27 cellular contexts compared by ENCODE assay signal in the genomic region with DNA sequence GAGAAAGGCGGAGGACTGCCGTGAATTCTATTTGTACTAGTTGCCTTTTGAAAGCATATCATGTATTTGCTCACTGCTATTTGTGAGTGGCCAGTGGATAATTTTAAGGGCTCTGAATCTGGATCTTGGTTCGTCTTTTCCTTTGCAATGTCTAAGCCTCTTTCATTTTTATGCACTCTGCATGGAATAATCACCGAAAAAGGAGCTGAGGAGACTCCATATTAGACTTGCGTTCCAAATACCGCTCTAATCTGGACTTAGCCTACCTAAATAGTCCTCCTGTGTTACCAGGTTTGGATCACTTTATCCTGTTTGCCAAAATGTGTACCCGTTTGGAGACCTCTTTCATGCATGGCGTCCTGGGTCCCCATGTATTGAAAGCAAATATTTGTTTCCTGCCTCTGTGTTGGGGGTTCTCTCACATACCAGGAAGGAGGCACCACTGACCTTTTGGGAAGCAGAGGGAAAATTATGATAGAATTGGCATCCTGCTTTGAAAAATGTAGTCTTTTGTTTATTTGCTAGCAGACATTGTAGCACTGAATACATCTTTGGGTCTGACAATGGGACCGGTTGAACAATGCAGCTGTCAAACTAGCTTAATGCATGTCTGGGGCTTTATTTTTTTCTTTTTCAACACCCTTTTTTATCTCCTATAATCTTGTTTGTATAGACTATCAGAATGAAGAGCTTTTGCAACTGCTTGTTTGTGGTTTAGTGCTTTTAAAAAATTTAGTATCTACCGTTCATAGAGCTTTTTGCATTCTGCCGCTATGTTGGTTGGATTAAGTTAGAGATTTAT. TPM values are rescaled to one million over a fixed set of nuclear protein-coding genes. Genes with fewer than 3 reads are reported as not detected.
DNase-seq lines count a peak whose midpoint lies in the region; ATAC-seq and TF ChIP-seq lines count a peak whose summit lies in the region.
"Had no signal": no experiment of that assay in that cellular context is flagged by ENCODE, and none has a peak within 500 bp of the region (broad histone marks: within the 10 kb centered on the region; RNA-seq: fewer than 3 reads in every experiment).

No MANE protein-coding gene starts in this region.

- no peaks in the 10 kb centered on the region for H3K9me3 Mint-ChIP-seq in brain
- peaks cover 0 to 2% (median 0%) of the 10 kb centered on the region in 11 donors for H3K9me3 Mint-ChIP-seq in naive thymus-derived CD4-positive, alpha-beta T cell
- H3K9me3 Mint-ChIP-seq: natural killer cell treated with Interleukin-12 subunit alpha and Interleukin-12 subunit beta and Interleukin-15 and Interleukin-18, amount 100 ng/mL, for 72 hours; stimulated activated effector memory CD8-positive, alpha-beta T cell treated with anti-CD3 and anti-CD28 coated beads, Interleukin-12 subunit alpha, Interleukin-12 subunit beta, amount 100 ng/mL, for 72 hours had no signal

- CTCF ChIA-PET in naive thymus-derived CD4-positive, alpha-beta T cell (lab: Charles Lee) = no interaction called here

- H3K4me3 ChIP-seq in neuron (ENCODE audit: low read length) (peak overlapping the region; percentile 61), thymus (ENCODE audit: low read length) (peak overlapping the region; percentile 14)
- no peak overlapping the region for H3K4me3 ChIP-seq in naive thymus-derived CD4-positive, alpha-beta T cell (ENCODE audit: low read length)
- H3K4me3 ChIP-seq: adrenal gland; BLaER1 treated with 17β-estradiol and CSF1 and Interleukin-3, amounts not matched to agents 10 nM and 100 nM; spleen; suprapubic skin had no signal

- H3K9me3 ChIP-seq in neuron (ENCODE audit: low read length) = no peaks in the 10 kb centered on the region
- no peaks in the 10 kb centered on the region for H3K9me3 ChIP-seq in thymus (ENCODE audit: control insufficient read depth)
- H3K9me3 ChIP-seq in naive thymus-derived CD4-positive, alpha-beta T cell (ENCODE audit: control insufficient read depth in 2 of 3, low read length in 3 of 3) = no peaks in the 10 kb centered on the region
- H3K9me3 ChIP-seq: adrenal gland, spleen, suprapubic skin had no signal

- H3K4me3 Mint-ChIP-seq in brain = peak overlapping the region; percentile 83 to 94 (median 92)
- H3K4me3 Mint-ChIP-seq in naive thymus-derived CD4-positive, alpha-beta T cell = no peak overlapping the region
- H3K4me3 Mint-ChIP-seq: activated CD8-positive, alpha-beta T cell treated with anti-CD3 and anti-CD28 coated beads, Interleukin-2, amount 10 ng/mL, durations not matched to agents 7 days and 5 days; natural killer cell treated with Interleukin-12 subunit alpha and Interleukin-12 subunit beta and Interleukin-15 and Interleukin-18, amount 100 ng/mL, for 72 hours; stimulated activated effector memory CD8-positive, alpha-beta T cell treated with anti-CD3 and anti-CD28 coated beads, Interleukin-12 subunit alpha, Interleukin-12 subunit beta, amount 100 ng/mL, for 72 hours had no signal

- no peak for ATAC-seq in GM21529 (IDR thresholded peaks at IDR 0.05; ENCODE audit: unreplicated experiment)
- no peak for ATAC-seq in naive thymus-derived CD4-positive, alpha-beta T cell
- ATAC-seq: activated CD8-positive, alpha-beta T cell treated with anti-CD3 and anti-CD28 coated beads, Interleukin-2, amount 10 ng/mL, durations not matched to agents 7 days and 5 days; left colon; natural killer cell treated with Interleukin-12 subunit alpha and Interleukin-12 subunit beta and Interleukin-15 and Interleukin-18, amount 100 ng/mL, for 72 hours; stimulated activated effector memory CD8-positive, alpha-beta T cell treated with anti-CD3 and anti-CD28 coated beads, Interleukin-12 subunit alpha, Interleukin-12 subunit beta, amount 100 ng/mL, for 72 hours had no signal

- peak overlapping the region; percentile 88 to 99 (median 97) for H3K27ac Mint-ChIP-seq in brain
- H3K27ac Mint-ChIP-seq in naive thymus-derived CD4-positive, alpha-beta T cell = no peak overlapping the region
- H3K27ac Mint-ChIP-seq: activated CD8-positive, alpha-beta T cell treated with anti-CD3 and anti-CD28 coated beads, Interleukin-2, amount 10 ng/mL, durations not matched to agents 7 days and 5 days; natural killer cell treated with Interleukin-12 subunit alpha and Interleukin-12 subunit beta and Interleukin-15 and Interleukin-18, amount 100 ng/mL, for 72 hours; stimulated activated effector memory CD8-positive, alpha-beta T cell treated with anti-CD3 and anti-CD28 coated beads, Interleukin-12 subunit alpha, Interleukin-12 subunit beta, amount 100 ng/mL, for 72 hours had no signal

- no peak for TF ChIP-seq CTCF in brain (conservative IDR thresholded peaks at IDR 0.05)

- DNase-seq in inferior parietal cortex (ENCODE audit: extremely low spot score) (peak; percentile 57), OCI-M1 (lab: John Stamatoyannopoulos, UW) (no peak)
- DNase-seq in naive thymus-derived CD4-positive, alpha-beta T cell = no peak
- DNase-seq: activated CD4-positive, alpha-beta T cell treated with anti-CD3 and anti-CD28 coated beads for 1 hour; activated CD8-positive, alpha-beta T cell treated with anti-CD3 and anti-CD28 coated beads, Interleukin-2, amount 10 ng/mL, durations not matched to agents 7 days and 5 days; activated gamma-delta T cell treated with Interleukin-2 at 50 U/mL for 16 hours; activated T-cell treated with anti-CD3 and anti-CD28 coated beads for 4 hours; adrenal gland; COR-L47; dermis blood vessel endothelial cell; DMS79 treated with DMSO at 0.1 percent for 48 hours; HCEC 1CT; left colon; NCI-H1048; NCI-H1694 treated with DMSO at 0.1 percent for 48 hours; NCI-H526; spleen; stimulated activated CD4-positive, alpha-beta T cell treated with anti-CD3 and anti-CD28 coated beads, Interleukin-2, amount 100 ng/mL, for 48 hours; T-helper 1 cell had no signal

- peaks cover 45% of the 10 kb centered on the region for H3K4me1 ChIP-seq in neuron (ENCODE audit: insufficient read depth, low read length)
- peaks cover 38% of the 10 kb centered on the region for H3K4me1 ChIP-seq in thymus (ENCODE audit: control insufficient read depth, insufficient read depth, low read length)
- H3K4me1 ChIP-seq in naive thymus-derived CD4-positive, alpha-beta T cell (ENCODE audit: control insufficient read depth in 2 of 2, insufficient read depth in 2 of 2, low read length in 2 of 2) = no peaks in the 10 kb centered on the region
- H3K4me1 ChIP-seq: adrenal gland; BLaER1 treated with 17β-estradiol and CSF1 and Interleukin-3, amounts not matched to agents 10 nM and 100 nM; spleen; suprapubic skin had no signal

- WGBS in thymus = 81% methylated on average over 11 of the region's 11 CpGs

- no peaks in the 10 kb centered on the region for H3K27me3 ChIP-seq in neuron (ENCODE audit: insufficient read depth, low read length)
- no peaks in the 10 kb centered on the region for H3K27me3 ChIP-seq in thymus (ENCODE audit: control insufficient read depth, insufficient read depth)
- H3K27me3 ChIP-seq in naive thymus-derived CD4-positive, alpha-beta T cell (ENCODE audit: control insufficient read depth in 2 of 2, insufficient read depth in 2 of 2, low read length in 2 of 2) = no peaks in the 10 kb centered on the region
- H3K27me3 ChIP-seq: adrenal gland; BLaER1 treated with 17β-estradiol and CSF1 and Interleukin-3, amounts not matched to agents 10 nM and 100 nM had no signal

- H3K27me3 Mint-ChIP-seq in brain = no peaks in the 10 kb centered on the region
- H3K27me3 Mint-ChIP-seq in naive thymus-derived CD4-positive, alpha-beta T cell = peaks cover 35 to 77% (median 46%) of the 10 kb centered on the region in 5 donors

- H3K4me1 Mint-ChIP-seq in brain = peaks cover 77% of the 10 kb centered on the region
- peaks cover 0 to 21% (median 9%) of the 10 kb centered on the region in 7 donors for H3K4me1 Mint-ChIP-seq in naive thymus-derived CD4-positive, alpha-beta T cell

- H3K27ac ChIP-seq in thymus (ENCODE audit: low read depth) = peak overlapping the region; percentile 43
- H3K27ac ChIP-seq in naive thymus-derived CD4-positive, alpha-beta T cell (ENCODE audit: low read depth, low read length) = no peak overlapping the region
- H3K27ac ChIP-seq: adrenal gland; BLaER1 treated with 17β-estradiol and CSF1 and Interleukin-3, amounts not matched to agents 10 nM and 100 nM; spleen; suprapubic skin had no signal

- H3K36me3 ChIP-seq in neuron (ENCODE audit: insufficient read depth, low read length) = no peaks in the 10 kb centered on the region
- no peaks in the 10 kb centered on the region for H3K36me3 ChIP-seq in thymus (ENCODE audit: control insufficient read depth, insufficient read depth)
- no peaks in the 10 kb centered on the region for H3K36me3 ChIP-seq in naive thymus-derived CD4-positive, alpha-beta T cell (ENCODE audit: control insufficient read depth in 2 of 3, insufficient read depth in 3 of 3, low read length in 3 of 3)
- H3K36me3 ChIP-seq: adrenal gland; BLaER1 treated with 17β-estradiol and CSF1 and Interleukin-3, amounts not matched to agents 10 nM and 100 nM; spleen; suprapubic skin had no signal

- H2AFZ ChIP-seq in neuron (ENCODE audit: low read depth, low read length) = peak overlapping the region; percentile 70

- H3K36me3 Mint-ChIP-seq in brain = peaks cover 4% of the 10 kb centered on the region
- no peaks in the 10 kb centered on the region for H3K36me3 Mint-ChIP-seq in naive thymus-derived CD4-positive, alpha-beta T cell
- H3K36me3 Mint-ChIP-seq: natural killer cell treated with Interleukin-12 subunit alpha and Interleukin-12 subunit beta and Interleukin-15 and Interleukin-18, amount 100 ng/mL, for 72 hours; stimulated activated effector memory CD8-positive, alpha-beta T cell treated with anti-CD3 and anti-CD28 coated beads, Interleukin-12 subunit alpha, Interleukin-12 subunit beta, amount 100 ng/mL, for 72 hours had no signal

- intact Hi-C loops in naive thymus-derived CD4-positive, alpha-beta T cell (cut with micrococcal nuclease) = no loop called here

- POLR2A ChIA-PET in naive thymus-derived CD4-positive, alpha-beta T cell (lab: Charles Lee) = no interaction called here

RNA-seq across cellular contexts. Expression of a gene that starts 11.8 kb away (rescaled TPM):
- 19.5 TPM for polyA plus RNA-seq in brain (ENCODE audit: insufficient read depth, low read depth, low replicate concordance)
- polyA plus RNA-seq in thymus = 48.1 TPM
- 100 to 1,000 TPM; 135 to 207 (median 178) TPM for total RNA-seq in naive thymus-derived CD4-positive, alpha-beta T cell
- polyA plus RNA-seq in naive thymus-derived CD4-positive, alpha-beta T cell = 100 to 1,000 TPM; 139 to 202 TPM

Comparison
In these comparisons a context has a peak if more than half of its experiments do, and no peak if none do; other contexts are left out.
1. H3K27ac Mint-ChIP-seq: peak in brain (5 of 5); none in naive thymus-derived CD4-positive, alpha-beta T cell (0 of 9).
2. H3K4me3 Mint-ChIP-seq: peak in brain (5 of 5); none in naive thymus-derived CD4-positive, alpha-beta T cell (0 of 10).